ENCODE assay signal across 10 cellular contexts in genomic region chr9:1726993-1727759, GRCh38.
DNase-seq lines count a peak whose midpoint lies in the region; ATAC-seq lines count a peak whose summit lies in the region.
"Had no signal": no experiment of that assay in that cellular context is flagged by ENCODE, and none has a peak within 500 bp of the region (broad histone marks: within the 10 kb centered on the region; RNA-seq: fewer than 3 reads in every experiment).

No MANE protein-coding gene starts in this region.

- DNase-seq in NCI-H2171 treated with DMSO at 0.1 percent for 48 hours (lab: John Stamatoyannopoulos, UW) = peak; percentile 40
- DNase-seq in NCI-H2171 (lab: John Stamatoyannopoulos, UW) = no peak
- DNase-seq in NCI-H526 treated with DMSO at 0.1 percent for 48 hours (lab: John Stamatoyannopoulos, UW) = peak; percentile 12
- DNase-seq in memory B cell (ENCODE audit: low spot score in 2 of 2) = no peak
- no peak for DNase-seq in kidney glomerular epithelial cell (lab: John Stamatoyannopoulos, UW)
- DNase-seq: activated CD4-positive, alpha-beta T cell treated with anti-CD3 and anti-CD28 coated beads, Interleukin-2, amount 50 U/mL, for 48 hours; NCI-H345 had no signal

- H3K4me3 Mint-ChIP-seq in memory B cell = no peak overlapping the region

- H3K27ac Mint-ChIP-seq in memory B cell = no peak overlapping the region

- no peaks in the 10 kb centered on the region for H3K36me3 Mint-ChIP-seq in memory B cell

- H3K27me3 Mint-ChIP-seq in memory B cell = peaks cover 7% of the 10 kb centered on the region

- no peaks in the 10 kb centered on the region for H3K9me3 Mint-ChIP-seq in memory B cell

- peaks cover 3% of the 10 kb centered on the region for H3K4me1 Mint-ChIP-seq in memory B cell

- peak; percentile 52 for ATAC-seq in GM21786 (IDR thresholded peaks at IDR 0.05; ENCODE audit: unreplicated experiment)
- peak; percentile 61 for ATAC-seq in memory B cell (ENCODE audit: low read depth)
- no peak for ATAC-seq in HG03520 (IDR thresholded peaks at IDR 0.05; ENCODE audit: unreplicated experiment)
- no peak for ATAC-seq in HG03460 (IDR thresholded peaks at IDR 0.05; ENCODE audit: unreplicated experiment)

Comparison
In these comparisons a context has a peak if more than half of its experiments do, and no peak if none do; other contexts are left out.
1. DNase-seq: peak in NCI-H2171 treated with DMSO at 0.1 percent for 48 hours (single experiment) and NCI-H526 treated with DMSO at 0.1 percent for 48 hours (single experiment); none in NCI-H2171 (single experiment), memory B cell (0 of 2) and kidney glomerular epithelial cell (single experiment).
2. ATAC-seq: peak in GM21786 (single experiment) and memory B cell (single experiment); none in HG03520 (single experiment) and HG03460 (single experiment).